Comparison of ENCODE assay signal across 30 cellular contexts in genomic region chr10:126630225-126630624, GRCh38. TPM values are rescaled to one million over a fixed set of nuclear protein-coding genes. Genes with fewer than 3 reads are reported as not detected.
"Had no signal": no experiment of that assay in that cellular context is flagged by ENCODE, and none has a peak within 500 bp of the region (broad histone marks: within the 10 kb centered on the region; RNA-seq: fewer than 3 reads in every experiment).

No MANE protein-coding gene starts in this region.

- H3K27me3 Mint-ChIP-seq: dendritic cell treated with granulocyte-macrophage colony-stimulating factor and Interleukin-4, amounts not matched to agents 40 ng/mL and 50 ng/mL, for 4 days had no signal

- H3K9me3 ChIP-seq: colonic mucosa, esophagus squamous epithelium, gastrocnemius medialis, heart right ventricle, left lung, lower lobe of right lung had no signal

- H3K27me3 ChIP-seq: colonic mucosa, esophagus squamous epithelium, gastrocnemius medialis, left lung had no signal

- DNase-seq: colonic mucosa; cortex of kidney; effector CD4-positive, alpha-beta T cell; effector memory CD4-positive, alpha-beta T cell; erythroblast; esophagus squamous epithelium; foreskin fibroblast; foreskin melanocyte; gastrocnemius medialis; glutamatergic neuron; heart right ventricle; hippocampal formation; left cardiac atrium; left lung; left ventricle myocardium superior; lower lobe of right lung; mesenchymal stem cell; midbrain had no signal

- FAIRE-seq: endometrium, islet of Langerhans, keratinocyte had no signal

- ATAC-seq: esophagus mucosa, gastrocnemius medialis, heart right ventricle, left cardiac atrium, left lung, left ventricle myocardium superior, lower lobe of right lung had no signal

- H3K9me3 Mint-ChIP-seq: dendritic cell treated with granulocyte-macrophage colony-stimulating factor and Interleukin-4, amounts not matched to agents 40 ng/mL and 50 ng/mL, for 4 days had no signal

- H3K36me3 ChIP-seq: colonic mucosa, esophagus squamous epithelium, gastrocnemius medialis, heart right ventricle, left lung, lower lobe of right lung had no signal

- H3K27ac Mint-ChIP-seq: dendritic cell treated with granulocyte-macrophage colony-stimulating factor and Interleukin-4, amounts not matched to agents 40 ng/mL and 50 ng/mL, for 4 days had no signal

- H3K4me1 ChIP-seq: colonic mucosa, esophagus squamous epithelium, gastrocnemius medialis, heart right ventricle, left lung, lower lobe of right lung had no signal

- H3K27ac ChIP-seq: colonic mucosa, epithelial cell of prostate, esophagus squamous epithelium, gastrocnemius medialis, heart right ventricle, left lung, lower lobe of right lung had no signal

- H3K4me3 Mint-ChIP-seq: dendritic cell treated with granulocyte-macrophage colony-stimulating factor and Interleukin-4, amounts not matched to agents 40 ng/mL and 50 ng/mL, for 4 days had no signal

- H3K4me3 ChIP-seq: colonic mucosa, esophagus squamous epithelium, gastrocnemius medialis, heart right ventricle, left lung, lower lobe of right lung had no signal

RNA-seq across cellular contexts. Expression of gene C10orf90, which starts 40.3 kb away (rescaled TPM):
- total RNA-seq: cerebellum, colonic mucosa, dermis microvascular lymphatic vessel endothelial cell, gastrocnemius medialis, glomerular endothelial cell, kidney epithelial cell, left lung, left ventricle myocardium superior, lower lobe of right lung, lung microvascular endothelial cell, mononuclear cell had no signal
